Comparison of ENCODE assay signal across 9 cellular contexts in genomic region chr3:114745322-114746240, GRCh38.
DNase-seq lines count a peak whose midpoint lies in the region; ATAC-seq and TF ChIP-seq lines count a peak whose summit lies in the region.
"Had no signal": no experiment of that assay in that cellular context is flagged by ENCODE, and none has a peak within 500 bp of the region (broad histone marks: within the 10 kb centered on the region; RNA-seq: fewer than 3 reads in every experiment).

No MANE protein-coding gene starts in this region.

- H3K14ac ChIP-seq in IMR-90 (replicated peaks; ENCODE audit: low read depth, low read length): no peak overlapping the region

- WGBS in IMR-90 (ENCODE audit: extremely low coverage in 2 of 2, insufficient read length in 1 of 2), 2 experiments: no CpG with 5 or more reads among the region's 5 CpGs

- peak overlapping the region; percentile 84 for H3K4me3 Mint-ChIP-seq in natural killer cell
- H3K4me3 Mint-ChIP-seq in activated T-cell treated with anti-CD3 and anti-CD28 coated beads, Interleukin-2, amount 50 U/mL, for 24 hours: no peak overlapping the region

- H4K91ac ChIP-seq in IMR-90 (ENCODE audit: insufficient read depth, low read depth, low read length): no peak overlapping the region

- H3K56ac ChIP-seq in IMR-90 (ENCODE audit: extremely low read depth, insufficient read depth, low read length): no peak overlapping the region

- no peaks in the 10 kb centered on the region for H3K27me3 ChIP-seq in ACC112 (ENCODE audit: insufficient read depth, low read length)
- H3K27me3 ChIP-seq in IMR-90 (ENCODE audit: control insufficient read depth, insufficient read depth, low read length): no peaks in the 10 kb centered on the region
- no peaks in the 10 kb centered on the region for H3K27me3 ChIP-seq in effector memory CD4-positive, alpha-beta T cell (replicated peaks; ENCODE audit: control insufficient read depth, insufficient read depth, low read length, poor library complexity, severe bottlenecking)

- no peaks in the 10 kb centered on the region for H3K36me3 Mint-ChIP-seq in natural killer cell
- peaks cover 3% of the 10 kb centered on the region for H3K36me3 Mint-ChIP-seq in activated T-cell treated with anti-CD3 and anti-CD28 coated beads, Interleukin-2, amount 50 U/mL, for 24 hours (ENCODE audit: low read depth)

- no peaks in the 10 kb centered on the region for H3K79me2 ChIP-seq in ACC112 (ENCODE audit: control insufficient read depth, insufficient read depth, low read length, unreplicated experiment)

- no peak overlapping the region for H2BK20ac ChIP-seq in IMR-90 (ENCODE audit: low read depth, low read length)

- H3K27ac Mint-ChIP-seq in natural killer cell: peak overlapping the region; percentile 86 to 90
- no peak overlapping the region for H3K27ac Mint-ChIP-seq in activated T-cell treated with anti-CD3 and anti-CD28 coated beads, Interleukin-2, amount 50 U/mL, for 24 hours

- H3K27me3 Mint-ChIP-seq in natural killer cell (ENCODE audit: low read depth in 2 of 2): no peaks in the 10 kb centered on the region
- H3K27me3 Mint-ChIP-seq in activated T-cell treated with anti-CD3 and anti-CD28 coated beads, Interleukin-2, amount 50 U/mL, for 24 hours: no peaks in the 10 kb centered on the region

- no peak for TF ChIP-seq RAD21 in IMR-90 (IDR thresholded peaks at IDR 0.05; ENCODE audit: low read length)

- no peak overlapping the region for H3K4me2 ChIP-seq in IMR-90 (ENCODE audit: low read depth, low read length)

- peak; percentile 66 for DNase-seq in IMR-90
- peak; percentile 32 for DNase-seq in epidermal melanocyte (ENCODE audit: insufficient read length, low spot score)
- DNase-seq in natural killer cell: no peak
- DNase-seq in effector memory CD4-positive, alpha-beta T cell: no peak
- DNase-seq in activated T-cell treated with anti-CD3 and anti-CD28 coated beads, Interleukin-2, amount 50 U/mL, for 24 hours: no peak
- no peak for DNase-seq in NCI-H1930 (lab: John Stamatoyannopoulos, UW)

- H2AFZ ChIP-seq in ACC112 (ENCODE audit: low read length, unreplicated experiment) (peak overlapping the region; percentile 84), IMR-90 (replicated peaks; ENCODE audit: low read length, poor library complexity) (no peak overlapping the region)

- intact Hi-C loops in IMR-90 (cut with micrococcal nuclease): no loop called here
- intact Hi-C loops in natural killer cell (cut with micrococcal nuclease): no loop called here

- ATAC-seq in IMR-90 (ENCODE audit: low read depth) (peak; percentile 95), natural killer cell (no peak), HG03378 (IDR thresholded peaks at IDR 0.05; ENCODE audit: unreplicated experiment) (no peak)
- ATAC-seq: esophagus mucosa had no signal

- H3K27ac ChIP-seq in ACC112 (ENCODE audit: low read depth, low read length) (peak overlapping the region; percentile 64), IMR-90 (ENCODE audit: insufficient read depth, low read length) (no peak overlapping the region)
- no peak overlapping the region for H3K27ac ChIP-seq in effector memory CD4-positive, alpha-beta T cell (ENCODE audit: insufficient read depth, low read length, poor library complexity, severe bottlenecking)

- H4K5ac ChIP-seq in IMR-90 (ENCODE audit: low read depth, low read length): no peak overlapping the region

- BruUV-seq in IMR-90 (replicated peaks; lab: Mats Ljungman, UMichigan): no TSS peak

- H3K79me1 ChIP-seq in IMR-90 (ENCODE audit: low read depth in 1 of 2, low read length in 2 of 2): no peaks in the 10 kb centered on the region

- no peak overlapping the region for H3K23ac ChIP-seq in IMR-90 (ENCODE audit: low read depth, low read length)

- H2AK5ac ChIP-seq in IMR-90 (ENCODE audit: low read depth, low read length): no peak overlapping the region

- no peak overlapping the region for H2AK9ac ChIP-seq in IMR-90 (replicated peaks; ENCODE audit: low read depth, low read length, poor library complexity)

- CTCF ChIA-PET in IMR-90 (lab: Yijun Ruan, JAX): no interaction called here

- H3K9me1 ChIP-seq in IMR-90 (ENCODE audit: insufficient read depth, low read length): no peaks in the 10 kb centered on the region

- no peak for TF ChIP-seq CTCF in IMR-90 (conservative IDR thresholded peaks at IDR 0.05; ENCODE audit: low read depth, low read length)
- TF ChIP-seq CTCF in natural killer cell (IDR thresholded peaks at IDR 0.05): no peak

- dilution Hi-C loops in IMR-90 (cut with HindIII; ENCODE audit: low sequenced_read_pairs, unreplicated experiment): no loop called here

- no peak overlapping the region for H3K18ac ChIP-seq in IMR-90 (ENCODE audit: low read depth, low read length)

- H3K4me3 ChIP-seq in ACC112 (ENCODE audit: low read depth, low read length) (peak overlapping the region; percentile 73), IMR-90 (ENCODE audit: insufficient read depth, low read depth, low read length) (no peak overlapping the region)
- no peak overlapping the region for H3K4me3 ChIP-seq in effector memory CD4-positive, alpha-beta T cell (ENCODE audit: insufficient read depth, low read depth, low read length, poor library complexity, severe bottlenecking)

- no peaks in the 10 kb centered on the region for H3K36me3 ChIP-seq in ACC112 (ENCODE audit: insufficient read depth, low read length)
- no peaks in the 10 kb centered on the region for H3K36me3 ChIP-seq in IMR-90 (ENCODE audit: control insufficient read depth, insufficient read depth, low read length)
- H3K36me3 ChIP-seq in effector memory CD4-positive, alpha-beta T cell (ENCODE audit: control insufficient read depth, insufficient read depth, low read length): no peaks in the 10 kb centered on the region

- no peak overlapping the region for H4K8ac ChIP-seq in IMR-90 (ENCODE audit: low read depth in 2 of 2, low read length in 2 of 2)

- H2BK15ac ChIP-seq in IMR-90 (ENCODE audit: low read depth, low read length): no peak overlapping the region

- peak overlapping the region; percentile 27 for H2BK5ac ChIP-seq in IMR-90 (ENCODE audit: low read depth, low read length, poor library complexity, severe bottlenecking)

- peaks cover 15% of the 10 kb centered on the region in 2 donors for H3K4me1 Mint-ChIP-seq in natural killer cell
- H3K4me1 Mint-ChIP-seq in activated T-cell treated with anti-CD3 and anti-CD28 coated beads, Interleukin-2, amount 50 U/mL, for 24 hours (ENCODE audit: low read depth): peaks cover 29% of the 10 kb centered on the region

- POLR2A ChIA-PET in IMR-90 (lab: Charles Lee; ENCODE audit: unreplicated experiment): no interaction called here

- H3K4ac ChIP-seq in IMR-90 (ENCODE audit: low read depth, low read length): no peak overlapping the region

- H3K9ac ChIP-seq in IMR-90 (ENCODE audit: low read depth, low read length): no peak overlapping the region

- H3K9me3 ChIP-seq in IMR-90 (ENCODE audit: control insufficient read depth, insufficient read depth, low read length): no peaks in the 10 kb centered on the region
- no peaks in the 10 kb centered on the region for H3K9me3 ChIP-seq in effector memory CD4-positive, alpha-beta T cell (ENCODE audit: control insufficient read depth, low read length)

- H3K4me1 ChIP-seq in ACC112 (ENCODE audit: control insufficient read depth, insufficient read depth, low read length, unreplicated experiment) (peaks cover 18% of the 10 kb centered on the region), IMR-90 (ENCODE audit: control insufficient read depth, insufficient read depth, low read length) (peaks cover 1% of the 10 kb centered on the region; the same call in 1 of the 2 replicates)
- H3K4me1 ChIP-seq in effector memory CD4-positive, alpha-beta T cell (ENCODE audit: control insufficient read depth, insufficient read depth, low read length, poor library complexity, severe bottlenecking): no peaks in the 10 kb centered on the region

- no peak for TF ChIP-seq POLR2A in IMR-90 (IDR thresholded peaks at IDR 0.05; ENCODE audit: low read depth, low read length)

- H4K20me1 ChIP-seq in IMR-90 (ENCODE audit: insufficient read depth, low read length): no peaks in the 10 kb centered on the region

- no peaks in the 10 kb centered on the region for H3K9me3 Mint-ChIP-seq in natural killer cell
- H3K9me3 Mint-ChIP-seq in activated T-cell treated with anti-CD3 and anti-CD28 coated beads, Interleukin-2, amount 50 U/mL, for 24 hours: no peaks in the 10 kb centered on the region

- in situ Hi-C loops in IMR-90 (cut with MboI; ENCODE audit: low sequenced_read_pairs): no loop called here

- no peak overlapping the region for H2BK120ac ChIP-seq in IMR-90 (ENCODE audit: low read depth, low read length)

TF ChIP-seq in IMR-90, 13 proteins besides CTCF, POLR2A, EP300 and RAD21:
- no peak for TF ChIP-seq CEBPB (IDR thresholded peaks at IDR 0.05; ENCODE audit: low read depth, low read length)
- TF ChIP-seq MAZ (IDR thresholded peaks at IDR 0.05; ENCODE audit: borderline replicate concordance, low read depth, low read length): no peak
- TF ChIP-seq MXI1 (IDR thresholded peaks at IDR 0.05; ENCODE audit: borderline replicate concordance, low read depth, low read length): no peak
- no peak for TF ChIP-seq RFX5 (IDR thresholded peaks at IDR 0.05; ENCODE audit: low read depth, low read length)
- no peak for TF ChIP-seq ELK1 (IDR thresholded peaks at IDR 0.05; ENCODE audit: borderline replicate concordance, low read depth, low read length)
- TF ChIP-seq FOS (IDR thresholded peaks at IDR 0.05; ENCODE audit: low read depth, low read length): no peak
TF ChIP-seq in IMR-90: peak in this region for 0.

Comparison
In these comparisons a context has a peak if more than half of its experiments do, and no peak if none do; other contexts are left out.
1. DNase-seq: peak in IMR-90 (single experiment) and epidermal melanocyte (single experiment); none in natural killer cell (single experiment), effector memory CD4-positive, alpha-beta T cell (0 of 3), activated T-cell treated with anti-CD3 and anti-CD28 coated beads, Interleukin-2, amount 50 U/mL, for 24 hours (single experiment) and NCI-H1930 (0 of 2).